Comparison of ENCODE assay signal across 9 cellular contexts in the genomic region with DNA sequence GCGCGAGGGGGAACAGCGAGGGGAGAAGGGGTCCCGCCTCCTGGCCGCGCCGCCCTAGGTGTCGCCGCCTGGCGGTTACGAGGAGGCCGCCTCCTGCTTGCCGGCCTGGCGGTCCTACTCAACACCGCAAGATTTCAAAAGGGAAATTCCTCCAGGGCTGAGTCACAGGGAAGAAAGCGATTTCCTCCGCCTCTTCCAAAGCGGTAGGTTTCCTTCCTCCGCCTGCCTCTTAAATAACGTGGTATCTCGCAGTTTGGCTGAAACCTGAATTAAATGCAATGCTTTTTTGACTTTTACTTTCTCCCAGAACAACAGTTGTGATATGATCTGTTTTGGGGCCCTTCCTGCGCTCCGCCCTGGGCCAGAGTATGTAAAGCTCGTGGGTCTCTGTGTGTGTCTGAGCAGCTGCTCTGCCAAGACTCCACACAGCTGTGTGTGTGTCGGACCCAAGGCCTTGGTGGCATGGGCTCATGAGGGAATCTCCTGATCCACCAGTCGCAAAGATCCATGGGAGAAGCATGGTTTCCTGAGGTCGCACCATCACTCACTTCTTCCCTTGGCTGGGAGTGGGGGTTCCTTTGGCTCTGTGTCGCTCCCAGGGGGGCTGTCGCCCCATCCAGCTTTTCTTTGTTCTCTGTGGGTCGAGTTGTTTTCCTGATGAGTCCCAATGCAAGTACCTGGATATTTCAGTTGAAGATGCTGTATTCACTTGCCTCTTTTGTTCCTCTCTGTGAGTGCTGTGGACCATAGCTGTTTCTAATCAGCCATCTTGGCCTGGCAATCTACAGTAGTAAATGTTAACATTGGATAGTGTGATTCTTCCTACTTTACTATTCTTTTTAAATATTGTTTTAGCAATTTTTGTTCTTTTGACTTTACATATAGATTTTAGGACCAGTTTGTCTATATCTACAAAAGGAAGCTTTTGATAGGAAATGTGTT.
DNase-seq lines count a peak whose midpoint lies in the region; TF ChIP-seq lines count a peak whose summit lies in the region.
"Had no signal": no experiment of that assay in that cellular context is flagged by ENCODE, and none has a peak within 500 bp of the region (broad histone marks: within the 10 kb centered on the region; RNA-seq: fewer than 3 reads in every experiment).

No MANE protein-coding gene starts in this region.

- H3K9me3 ChIP-seq in mucosa of rectum (ENCODE audit: control insufficient read depth in 2 of 2, low read length in 2 of 2) = no peaks in the 10 kb centered on the region

- peak overlapping the region; percentile 44 to 71 for H3K27ac ChIP-seq in mucosa of rectum (ENCODE audit: low read depth in 2 of 2, low read length in 2 of 2)
- H3K27ac ChIP-seq: C4-2B had no signal

- no peaks in the 10 kb centered on the region for H3K36me3 ChIP-seq in mucosa of rectum (ENCODE audit: control insufficient read depth in 2 of 2, insufficient read depth in 2 of 2, low read length in 2 of 2)

- peak overlapping the region; percentile 15 to 35 for H3K9ac ChIP-seq in mucosa of rectum (ENCODE audit: low read depth in 1 of 2, low read length in 2 of 2)

- peak overlapping the region; percentile 18 to 65 for H3K4me3 ChIP-seq in mucosa of rectum (ENCODE audit: low read length in 2 of 2)

- H3K4me1 ChIP-seq in mucosa of rectum (ENCODE audit: control insufficient read depth in 2 of 2, insufficient read depth in 2 of 2, low read length in 2 of 2) = peaks cover 0 to 3% of the 10 kb centered on the region in 2 donors

- peaks cover 0 to 8% of the 10 kb centered on the region in 2 donors for H3K27me3 ChIP-seq in mucosa of rectum (ENCODE audit: control insufficient read depth in 2 of 2, insufficient read depth in 2 of 2, low read length in 2 of 2)

- TF ChIP-seq POLR2A in erythroblast (IDR thresholded peaks at IDR 0.05; ENCODE audit: low read length) = no peak

- DNase-seq in NCI-H82 (lab: John Stamatoyannopoulos, UW) (peak; percentile 40), NCI-H82 treated with DMSO at 0.1 percent for 48 hours (lab: John Stamatoyannopoulos, UW; ENCODE audit: unreplicated experiment) (no peak), NCI-H2227 treated with DMSO at 0.1 percent for 48 hours (lab: John Stamatoyannopoulos, UW) (peak; percentile 72), activated T-cell treated with anti-CD3 and anti-CD28 coated beads for 24 hours (ENCODE audit: low read depth) (peak; percentile 65), erythroblast (lab: John Stamatoyannopoulos, UW) (peak; percentile 76), NCI-H2196 treated with DMSO at 0.1 percent for 48 hours (lab: John Stamatoyannopoulos, UW; ENCODE audit: unreplicated experiment) (no peak)
- peak; percentile 11 to 20 for DNase-seq in stimulated activated CD8-positive, alpha-beta memory T cell treated with anti-CD3 and anti-CD28 coated beads, Interleukin-4, amount 100 ng/mL, for 1 hour (ENCODE audit: low read depth in 2 of 2, low spot score in 1 of 2)

Comparison
In these comparisons a context has a peak if more than half of its experiments do, and no peak if none do; other contexts are left out.
1. DNase-seq: peak in NCI-H82 (single experiment), NCI-H2227 treated with DMSO at 0.1 percent for 48 hours (single experiment), activated T-cell treated with anti-CD3 and anti-CD28 coated beads for 24 hours (single experiment), erythroblast (2 of 2) and stimulated activated CD8-positive, alpha-beta memory T cell treated with anti-CD3 and anti-CD28 coated beads, Interleukin-4, amount 100 ng/mL, for 1 hour (2 of 2); none in NCI-H82 treated with DMSO at 0.1 percent for 48 hours (single experiment) and NCI-H2196 treated with DMSO at 0.1 percent for 48 hours (single experiment).